ENCODE assay signal across 1 cellular context in the genomic region with DNA sequence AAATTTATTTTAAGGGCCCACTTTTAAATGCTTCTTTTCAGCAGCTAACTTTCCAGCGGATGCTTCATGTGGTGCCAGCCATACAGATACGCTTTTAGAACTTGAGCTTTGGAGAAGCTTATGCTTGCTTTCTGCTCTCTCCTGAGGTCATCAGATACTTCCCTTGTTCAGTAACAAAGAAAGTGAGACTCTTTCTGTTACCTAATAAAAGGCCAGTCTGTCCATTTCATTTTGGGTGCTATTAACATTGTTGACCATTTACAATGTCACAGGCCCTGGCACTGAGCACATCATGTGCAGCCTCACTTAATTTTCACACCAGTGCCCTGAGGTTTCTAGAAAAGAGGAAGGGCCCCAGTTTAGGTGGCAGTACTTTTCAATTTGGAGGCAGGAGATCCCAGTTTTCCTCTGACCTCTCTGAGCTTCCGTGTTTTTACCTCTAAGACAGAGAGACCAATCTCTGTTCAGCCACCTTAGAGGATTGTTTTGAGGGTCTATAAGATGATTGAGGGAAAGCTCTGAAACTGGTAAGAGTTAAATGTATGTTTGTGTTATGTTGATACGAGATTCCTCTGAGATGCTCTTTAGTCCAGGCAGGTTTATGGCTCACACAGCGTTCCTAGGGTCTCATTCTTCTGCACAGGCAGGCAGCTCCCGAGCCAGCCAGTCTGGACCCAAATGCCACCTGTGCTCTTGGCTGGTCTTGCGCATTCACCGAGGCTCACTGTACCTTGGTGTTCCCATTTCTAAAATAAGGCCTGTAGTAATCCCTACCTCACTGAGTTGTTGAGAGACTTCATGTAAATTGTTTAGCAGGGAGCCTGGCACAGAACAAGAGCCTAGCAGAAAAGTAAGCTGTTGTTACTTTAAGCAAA.
TF ChIP-seq lines count a peak whose summit lies in the region.

No MANE protein-coding gene starts in this region.

TF ChIP-seq in GM23338, 12 proteins besides CTCF, POLR2A, EP300 and RAD21 (continued from another document):
- TF ChIP-seq, protein P1, sequence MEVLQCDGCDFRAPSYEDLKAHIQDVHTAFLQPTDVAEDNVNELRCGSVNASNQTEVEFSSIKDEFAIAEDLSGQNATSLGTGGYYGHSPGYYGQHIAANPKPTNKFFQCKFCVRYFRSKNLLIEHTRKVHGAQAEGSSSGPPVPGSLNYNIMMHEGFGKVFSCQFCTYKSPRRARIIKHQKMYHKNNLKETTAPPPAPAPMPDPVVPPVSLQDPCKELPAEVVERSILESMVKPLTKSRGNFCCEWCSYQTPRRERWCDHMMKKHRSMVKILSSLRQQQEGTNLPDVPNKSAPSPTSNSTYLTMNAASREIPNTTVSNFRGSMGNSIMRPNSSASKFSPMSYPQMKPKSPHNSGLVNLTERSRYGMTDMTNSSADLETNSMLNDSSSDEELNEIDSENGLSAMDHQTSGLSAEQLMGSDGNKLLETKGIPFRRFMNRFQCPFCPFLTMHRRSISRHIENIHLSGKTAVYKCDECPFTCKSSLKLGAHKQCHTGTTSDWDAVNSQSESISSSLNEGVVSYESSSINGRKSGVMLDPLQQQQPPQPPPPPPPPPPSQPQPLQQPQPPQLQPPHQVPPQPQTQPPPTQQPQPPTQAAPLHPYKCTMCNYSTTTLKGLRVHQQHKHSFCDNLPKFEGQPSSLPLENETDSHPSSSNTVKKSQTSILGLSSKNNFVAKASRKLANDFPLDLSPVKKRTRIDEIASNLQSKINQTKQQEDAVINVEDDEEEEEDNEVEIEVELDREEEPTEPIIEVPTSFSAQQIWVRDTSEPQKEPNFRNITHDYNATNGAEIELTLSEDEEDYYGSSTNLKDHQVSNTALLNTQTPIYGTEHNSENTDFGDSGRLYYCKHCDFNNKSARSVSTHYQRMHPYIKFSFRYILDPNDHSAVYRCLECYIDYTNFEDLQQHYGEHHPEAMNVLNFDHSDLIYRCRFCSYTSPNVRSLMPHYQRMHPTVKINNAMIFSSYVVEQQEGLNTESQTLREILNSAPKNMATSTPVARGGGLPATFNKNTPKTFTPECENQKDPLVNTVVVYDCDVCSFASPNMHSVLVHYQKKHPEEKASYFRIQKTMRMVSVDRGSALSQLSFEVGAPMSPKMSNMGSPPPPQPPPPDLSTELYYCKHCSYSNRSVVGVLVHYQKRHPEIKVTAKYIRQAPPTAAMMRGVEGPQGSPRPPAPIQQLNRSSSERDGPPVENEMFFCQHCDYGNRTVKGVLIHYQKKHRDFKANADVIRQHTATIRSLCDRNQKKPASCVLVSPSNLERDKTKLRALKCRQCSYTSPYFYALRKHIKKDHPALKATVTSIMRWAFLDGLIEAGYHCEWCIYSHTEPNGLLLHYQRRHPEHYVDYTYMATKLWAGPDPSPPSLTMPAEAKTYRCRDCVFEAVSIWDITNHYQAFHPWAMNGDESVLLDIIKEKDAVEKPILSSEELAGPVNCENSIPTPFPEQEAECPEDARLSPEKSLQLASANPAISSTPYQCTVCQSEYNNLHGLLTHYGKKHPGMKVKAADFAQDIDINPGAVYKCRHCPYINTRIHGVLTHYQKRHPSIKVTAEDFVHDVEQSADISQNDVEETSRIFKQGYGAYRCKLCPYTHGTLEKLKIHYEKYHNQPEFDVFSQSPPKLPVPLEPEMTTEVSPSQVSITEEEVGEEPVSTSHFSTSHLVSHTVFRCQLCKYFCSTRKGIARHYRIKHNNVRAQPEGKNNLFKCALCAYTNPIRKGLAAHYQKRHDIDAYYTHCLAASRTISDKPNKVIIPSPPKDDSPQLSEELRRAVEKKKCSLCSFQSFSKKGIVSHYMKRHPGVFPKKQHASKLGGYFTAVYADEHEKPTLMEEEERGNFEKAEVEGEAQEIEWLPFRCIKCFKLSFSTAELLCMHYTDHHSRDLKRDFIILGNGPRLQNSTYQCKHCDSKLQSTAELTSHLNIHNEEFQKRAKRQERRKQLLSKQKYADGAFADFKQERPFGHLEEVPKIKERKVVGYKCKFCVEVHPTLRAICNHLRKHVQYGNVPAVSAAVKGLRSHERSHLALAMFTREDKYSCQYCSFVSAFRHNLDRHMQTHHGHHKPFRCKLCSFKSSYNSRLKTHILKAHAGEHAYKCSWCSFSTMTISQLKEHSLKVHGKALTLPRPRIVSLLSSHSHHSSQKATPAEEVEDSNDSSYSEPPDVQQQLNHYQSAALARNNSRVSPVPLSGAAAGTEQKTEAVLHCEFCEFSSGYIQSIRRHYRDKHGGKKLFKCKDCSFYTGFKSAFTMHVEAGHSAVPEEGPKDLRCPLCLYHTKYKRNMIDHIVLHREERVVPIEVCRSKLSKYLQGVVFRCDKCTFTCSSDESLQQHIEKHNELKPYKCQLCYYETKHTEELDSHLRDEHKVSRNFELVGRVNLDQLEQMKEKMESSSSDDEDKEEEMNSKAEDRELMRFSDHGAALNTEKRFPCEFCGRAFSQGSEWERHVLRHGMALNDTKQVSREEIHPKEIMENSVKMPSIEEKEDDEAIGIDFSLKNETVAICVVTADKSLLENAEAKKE (CRISPR knock-in tag; IDR thresholded peaks at IDR 0.05), result no peak
- TF ChIP-seq POLR2AphosphoS5 (IDR thresholded peaks at IDR 0.05; ENCODE audit: low read depth) (no peak), JUNB (IDR thresholded peaks at IDR 0.05; ENCODE audit: unreplicated experiment) (no peak), EZH2phosphoT487 (IDR thresholded peaks at IDR 0.05; ENCODE audit: unreplicated experiment) (no peak), CREB1 (CRISPR knock-in tag; IDR thresholded peaks at IDR 0.05; ENCODE audit: low read depth) (no peak)
